In the genomic region with DNA sequence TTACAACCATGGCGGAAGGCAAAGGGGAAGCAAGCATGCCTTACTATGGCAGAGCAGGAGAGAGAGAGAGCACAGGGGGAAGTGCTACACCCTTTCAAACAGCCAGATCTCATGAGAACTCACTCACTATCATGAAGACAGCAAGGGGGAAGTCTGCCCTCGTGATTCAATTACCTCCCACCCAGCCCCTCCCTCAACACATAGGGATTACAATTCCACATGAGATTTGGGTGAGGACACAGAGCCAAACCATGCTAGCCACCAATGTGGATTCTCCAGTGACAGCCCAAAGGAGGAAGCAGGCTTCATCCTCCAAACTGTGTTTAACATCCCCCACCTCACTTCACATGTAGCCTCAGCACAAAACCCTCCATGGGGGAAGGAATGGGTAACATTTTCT, we compare ENCODE assay signal across 31 cellular contexts.
"Had no signal": no experiment of that assay in that cellular context is flagged by ENCODE, and none has a peak within 500 bp of the region (broad histone marks: within the 10 kb centered on the region; RNA-seq: fewer than 3 reads in every experiment).

No MANE protein-coding gene starts in this region.

- DNase-seq: activated CD4-positive, alpha-beta memory T cell treated with anti-CD3 and anti-CD28 coated beads, Interleukin-2, amount 10 ng/mL, durations not matched to agents 7 days and 5 days; activated CD4-positive, alpha-beta T cell treated with anti-CD3 and anti-CD28 coated beads for 1 hour; activated CD4-positive, alpha-beta T cell treated with anti-CD3 and anti-CD28 coated beads for 36 hours; activated CD4-positive, alpha-beta T cell treated with anti-CD3 and anti-CD28 coated beads for 48 hours; activated CD4-positive, alpha-beta T cell treated with anti-CD3 and anti-CD28 coated beads, Interleukin-2, amount 10 ng/mL, durations not matched to agents 7 days and 5 days; activated CD4-positive, alpha-beta T cell treated with anti-CD3 and anti-CD28 coated beads, Interleukin-2, amount 50 U/mL, for 48 hours; activated CD4-positive, CD25-positive, alpha-beta regulatory T cell; activated CD8-positive, alpha-beta memory T cell treated with anti-CD3 and anti-CD28 coated beads for 24 hours; activated CD8-positive, alpha-beta memory T cell treated with anti-CD3 and anti-CD28 coated beads, Interleukin-2, amount 10 ng/mL, durations not matched to agents 7 days and 5 days; activated CD8-positive, alpha-beta memory T cell treated with anti-CD3 and anti-CD28 coated beads, Interleukin-2, amount 50 U/mL, for 48 hours; activated CD8-positive, alpha-beta T cell treated with anti-CD3 and anti-CD28 coated beads, Interleukin-2, amount 10 ng/mL, durations not matched to agents 7 days and 5 days; activated effector memory CD4-positive, alpha-beta T cell treated with Interleukin-2 at 50 U/mL for 16 hours; activated gamma-delta T cell; activated naive CD4-positive, alpha-beta T cell treated with anti-CD3 and anti-CD28 coated beads, Interleukin-2, amount 10 ng/mL, durations not matched to agents 7 days and 5 days; activated naive CD4-positive, alpha-beta T cell treated with Interleukin-2 at 50 U/mL for 16 hours; activated naive CD8-positive, alpha-beta T cell treated with anti-CD3 and anti-CD28 coated beads, Interleukin-2, amount 10 ng/mL, durations not matched to agents 7 days and 5 days; activated naive CD8-positive, alpha-beta T cell treated with anti-CD3 and anti-CD28 coated beads, Interleukin-2, amount 50 U/mL, for 24 hours; activated T-cell treated with anti-CD3 and anti-CD28 coated beads, Interleukin-2, amount 50 U/mL, for 24 hours; activated T-cell treated with anti-CD3 and anti-CD28 coated beads, Interleukin-2, amount 50 U/mL, for 48 hours; amygdala; anterior cingulate cortex; caudate nucleus; cerebellar nuclear complex; T-helper 1 cell; T-helper 2 cell; T-helper 9 cell; WERI-Rb-1 had no signal

- H3K4me1 ChIP-seq: ascending aorta had no signal

- ATAC-seq: activated CD4-positive, alpha-beta T cell treated with anti-CD3 and anti-CD28 coated beads for 36 hours; activated CD4-positive, CD25-positive, alpha-beta regulatory T cell treated with anti-CD3 and anti-CD28 coated beads, Interleukin-2, amount 50 U/mL, for 24 hours; activated CD8-positive, alpha-beta memory T cell treated with anti-CD3 and anti-CD28 coated beads, Interleukin-2, amount 10 ng/mL, durations not matched to agents 7 days and 5 days; activated CD8-positive, alpha-beta T cell treated with anti-CD3 and anti-CD28 coated beads, Interleukin-2, amount 10 ng/mL, durations not matched to agents 7 days and 5 days; activated naive CD8-positive, alpha-beta T cell treated with anti-CD3 and anti-CD28 coated beads, Interleukin-2, amount 50 U/mL, for 24 hours; WTC11 had no signal

- H3K36me3 ChIP-seq: ascending aorta, cardiac muscle cell, WERI-Rb-1 had no signal

- H3K9me3 ChIP-seq: ascending aorta had no signal

- H3K27me3 ChIP-seq: ascending aorta, cardiac muscle cell had no signal

- H3K27ac ChIP-seq: ascending aorta, cardiac muscle cell, WERI-Rb-1 had no signal

- H3K4me3 ChIP-seq: ascending aorta, cardiac muscle cell had no signal
